ENCODE assay signal across 31 cellular contexts in the genomic region with DNA sequence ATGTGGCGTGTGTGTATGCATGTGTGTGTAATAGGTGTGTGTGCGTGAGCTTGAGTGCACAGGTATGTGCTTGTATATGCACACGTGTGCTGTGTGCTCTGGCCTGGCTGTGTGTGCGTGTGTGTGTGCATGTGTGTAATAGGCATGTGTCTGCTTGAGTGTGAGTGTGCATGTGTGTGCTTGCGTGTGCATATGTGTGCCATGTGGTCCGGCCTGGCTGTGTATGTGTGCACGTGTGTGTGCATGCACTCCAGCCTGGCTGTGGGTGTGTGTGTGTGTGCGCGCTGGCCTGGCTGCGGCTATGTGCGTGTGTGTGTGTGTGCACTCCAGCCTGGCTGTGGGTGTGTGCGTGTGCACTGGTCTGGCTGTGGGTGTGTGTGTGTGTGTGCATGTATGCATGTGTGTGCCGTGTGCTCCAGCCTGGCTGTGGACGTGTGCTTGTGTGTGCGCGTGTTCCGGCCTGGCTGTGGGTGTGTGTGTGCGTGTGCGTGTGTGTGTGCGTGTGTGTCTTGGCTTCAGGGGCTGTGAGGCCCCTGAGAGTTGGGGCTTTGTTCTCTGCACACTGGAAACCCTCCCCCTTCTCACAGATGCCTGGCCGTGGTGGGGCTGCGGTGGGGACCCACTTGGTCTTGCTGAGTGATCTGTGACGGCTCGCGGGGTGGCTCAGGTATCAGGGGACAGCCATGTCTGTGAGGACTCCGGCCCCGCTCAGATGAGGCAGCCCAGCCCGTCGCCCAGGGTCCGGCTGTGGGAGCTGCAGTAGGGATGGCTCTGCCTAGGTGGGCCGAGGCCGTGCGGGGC. TPM values are rescaled to one million over a fixed set of nuclear protein-coding genes. Genes with fewer than 3 reads are reported as not detected.
DNase-seq lines count a peak whose midpoint lies in the region; ATAC-seq and TF ChIP-seq lines count a peak whose summit lies in the region.
"Had no signal": no experiment of that assay in that cellular context is flagged by ENCODE, and none has a peak within 500 bp of the region (broad histone marks: within the 10 kb centered on the region; RNA-seq: fewer than 3 reads in every experiment).

No MANE protein-coding gene starts in this region.

- no peak overlapping the region for H4K8ac ChIP-seq in trophoblast cell (ENCODE audit: low read depth, low read length)

- H3K4me1 ChIP-seq in trophoblast cell (ENCODE audit: control insufficient read depth in 1 of 2, insufficient read depth in 2 of 2, low read length in 2 of 2): peaks cover 22 to 25% of the 10 kb centered on the region in 2 experiments

- H2AFZ ChIP-seq in trophoblast cell (ENCODE audit: insufficient read depth, low read length, poor library complexity): no peak overlapping the region

- peaks cover 9% of the 10 kb centered on the region for H3K9me3 Mint-ChIP-seq in T-helper 2 cell treated with Interferon-gamma antibody and Interleukin-4, amounts not matched to agents 5 μg/mL and 100 μg/mL, for 36 hours
- H3K9me3 Mint-ChIP-seq in WTC11 (peaks cover 10% of the 10 kb centered on the region), glutamatergic neuron (ENCODE audit: unreplicated experiment) (peaks cover 25% of the 10 kb centered on the region)
- H3K9me3 Mint-ChIP-seq: activated T-cell treated with anti-CD3 and anti-CD28 coated beads, Interleukin-2, amount 50 U/mL, for 4 hours; dendritic cell treated with granulocyte-macrophage colony-stimulating factor and Interleukin-4, amounts not matched to agents 40 ng/mL and 50 ng/mL, for 4 days had no signal

- H3K18ac ChIP-seq in trophoblast cell (ENCODE audit: low read length): no peak overlapping the region

- peak overlapping the region; percentile 9 for H4K91ac ChIP-seq in trophoblast cell (ENCODE audit: low read depth, low read length)

- no peak overlapping the region for H2BK5ac ChIP-seq in trophoblast cell (ENCODE audit: low read depth, low read length, poor library complexity)

- no peak overlapping the region for H3K4me3 Mint-ChIP-seq in T-helper 2 cell treated with Interferon-gamma antibody and Interleukin-4, amounts not matched to agents 5 μg/mL and 100 μg/mL, for 36 hours
- H3K4me3 Mint-ChIP-seq in WTC11 (no peak overlapping the region), glutamatergic neuron (ENCODE audit: unreplicated experiment) (peak overlapping the region; percentile 47)
- H3K4me3 Mint-ChIP-seq: activated CD4-positive, alpha-beta memory T cell treated with anti-CD3 and anti-CD28 coated beads for 36 hours; activated T-cell treated with anti-CD3 and anti-CD28 coated beads, Interleukin-2, amount 50 U/mL, for 4 hours; dendritic cell treated with granulocyte-macrophage colony-stimulating factor and Interleukin-4, amounts not matched to agents 40 ng/mL and 50 ng/mL, for 4 days; stimulated activated naive B cell treated with anti-CD40 and anti-IgM and Interleukin-4, amounts not matched to agents 10 μg/mL and 1 μg/mL and 100 μg/mL, for 72 hours had no signal

- WGBS in trophoblast cell (ENCODE audit: extremely low coverage, insufficient coverage, insufficient read length): 100% methylated on average over 1 of the region's 33 CpGs

- H3K23ac ChIP-seq in trophoblast cell (ENCODE audit: low read length): peak overlapping the region; percentile 10

- H3K4me2 ChIP-seq in trophoblast cell (ENCODE audit: low read length): no peak overlapping the region

- H3K9me3 ChIP-seq in trophoblast cell (ENCODE audit: insufficient read depth, low read depth, low read length): peaks cover 9% of the 10 kb centered on the region
- H3K9me3 ChIP-seq: ovary, SJCRH30, tibial nerve had no signal

- POLR2A ChIA-PET in WTC11 (lab: Charles Lee): interaction anchor here (0.6 kb wide), 1 partner anchor 48 kb away, joined by 3 read pairs; no protein-coding TSS in a partner anchor

- H3K36me3 ChIP-seq in trophoblast cell (ENCODE audit: control insufficient read depth in 1 of 2, insufficient read depth in 2 of 2, low read length in 2 of 2): peaks cover 17 to 29% of the 10 kb centered on the region in 2 experiments
- H3K36me3 ChIP-seq: ovary, SJCRH30 had no signal

- no peak overlapping the region for H4K12ac ChIP-seq in trophoblast cell (ENCODE audit: low read depth, low read length)

- no peak overlapping the region for H2BK120ac ChIP-seq in trophoblast cell (ENCODE audit: insufficient read depth, low read length, poor library complexity)

- no peak overlapping the region for H3K9ac ChIP-seq in trophoblast cell (ENCODE audit: low read length)

- H3K36me3 Mint-ChIP-seq in T-helper 2 cell treated with Interferon-gamma antibody and Interleukin-4, amounts not matched to agents 5 μg/mL and 100 μg/mL, for 36 hours (ENCODE audit: low read depth): peaks cover 11% of the 10 kb centered on the region
- H3K36me3 Mint-ChIP-seq in WTC11 (peaks cover 11% of the 10 kb centered on the region), glutamatergic neuron (ENCODE audit: unreplicated experiment) (peaks cover 11% of the 10 kb centered on the region)

- CTCF ChIA-PET in WTC11 (lab: Charles Lee): interaction anchor here (0.8 to 1.5 kb wide), 4 partner anchors 21 to 137 kb away, joined by 3 to 6 read pairs (median 3); no protein-coding TSS in a partner anchor

- peak; percentile 14 for ATAC-seq in WTC11
- no peak for ATAC-seq in GM21528 (IDR thresholded peaks at IDR 0.05; ENCODE audit: low FRiP score, unreplicated experiment)
- ATAC-seq: activated naive CD4-positive, alpha-beta T cell treated with anti-CD3 and anti-CD28 coated beads, Interleukin-2, amount 50 U/mL, for 72 hours; left lobe of liver; stimulated activated naive B cell treated with anti-CD40 and anti-IgM and Interleukin-4, amounts not matched to agents 10 μg/mL and 1 μg/mL and 100 μg/mL, for 72 hours had no signal

- no peak for TF ChIP-seq CTCF in WTC11 (IDR thresholded peaks at IDR 0.05)
- no peak for TF ChIP-seq CTCF in glutamatergic neuron (IDR thresholded peaks at IDR 0.05; ENCODE audit: partially characterized antibody, unreplicated experiment)

- no peaks in the 10 kb centered on the region for H3K27me3 Mint-ChIP-seq in T-helper 2 cell treated with Interferon-gamma antibody and Interleukin-4, amounts not matched to agents 5 μg/mL and 100 μg/mL, for 36 hours (ENCODE audit: low read depth)
- H3K27me3 Mint-ChIP-seq in WTC11 (ENCODE audit: low read depth) (no peaks in the 10 kb centered on the region), glutamatergic neuron (ENCODE audit: unreplicated experiment) (peaks cover 24% of the 10 kb centered on the region)
- H3K27me3 Mint-ChIP-seq: activated CD4-positive, alpha-beta memory T cell treated with anti-CD3 and anti-CD28 coated beads for 36 hours; stimulated activated naive B cell treated with anti-CD40 and anti-IgM and Interleukin-4, amounts not matched to agents 10 μg/mL and 1 μg/mL and 100 μg/mL, for 72 hours had no signal

- no peak overlapping the region for H3K4ac ChIP-seq in trophoblast cell (ENCODE audit: low read depth, low read length)

- H3K27ac ChIP-seq in trophoblast cell (ENCODE audit: low read depth, low read length): peak overlapping the region; percentile 3
- H3K27ac ChIP-seq: brain microvascular endothelial cell, ovary, SJCRH30, tibial nerve, VCaP had no signal

- H3K4me1 Mint-ChIP-seq in T-helper 2 cell treated with Interferon-gamma antibody and Interleukin-4, amounts not matched to agents 5 μg/mL and 100 μg/mL, for 36 hours (ENCODE audit: low read depth): peaks cover 8% of the 10 kb centered on the region
- H3K4me1 Mint-ChIP-seq in WTC11: peaks cover 5% of the 10 kb centered on the region
- H3K4me1 Mint-ChIP-seq in glutamatergic neuron (ENCODE audit: low read depth, unreplicated experiment): peaks cover 22% of the 10 kb centered on the region

- peak overlapping the region; percentile 27 for H3K27ac Mint-ChIP-seq in T-helper 2 cell treated with Interferon-gamma antibody and Interleukin-4, amounts not matched to agents 5 μg/mL and 100 μg/mL, for 36 hours
- peak overlapping the region; percentile 43 for H3K27ac Mint-ChIP-seq in WTC11
- H3K27ac Mint-ChIP-seq in glutamatergic neuron (ENCODE audit: unreplicated experiment): peak overlapping the region; percentile 81
- H3K27ac Mint-ChIP-seq: activated CD4-positive, alpha-beta memory T cell treated with anti-CD3 and anti-CD28 coated beads for 36 hours; activated naive CD4-positive, alpha-beta T cell treated with anti-CD3 and anti-CD28 coated beads, Interleukin-2, amount 50 U/mL, for 72 hours; dendritic cell treated with granulocyte-macrophage colony-stimulating factor and Interleukin-4, amounts not matched to agents 40 ng/mL and 50 ng/mL, for 4 days had no signal

- DNase-seq in T-helper 2 cell treated with Interferon-gamma antibody and Interleukin-4, amounts not matched to agents 5 μg/mL and 100 μg/mL, for 36 hours (ENCODE audit: low spot score): no peak
- DNase-seq in T-helper 2 cell: no peak
- DNase-seq in WTC11 (ENCODE audit: low spot score): no peak
- DNase-seq in glutamatergic neuron: peak; percentile 51
- no peak for DNase-seq in trophoblast cell
- DNase-seq in stimulated activated CD4-positive, alpha-beta T cell treated with anti-CD3 and anti-CD28 coated beads, Interleukin-15, amount 100 ng/mL, for 24 hours: no peak
- no peak for DNase-seq in NCI-H748 treated with DMSO at 0.1 percent for 48 hours (lab: John Stamatoyannopoulos, UW)
- DNase-seq: activated CD4-positive, alpha-beta memory T cell treated with anti-CD3 and anti-CD28 coated beads for 36 hours; activated T-cell treated with anti-CD3 and anti-CD28 coated beads, Interleukin-2, amount 50 U/mL, for 4 hours; erythroblast; foreskin melanocyte; NCI-H1417 treated with DMSO at 0.1 percent for 48 hours; NCI-H2171; NCI-H526 treated with DMSO at 0.1 percent for 48 hours; OCI-M1; SJCRH30; stimulated activated naive B cell treated with anti-CD40 and anti-IgM and Interleukin-4, amounts not matched to agents 10 μg/mL and 1 μg/mL and 100 μg/mL, for 72 hours had no signal

- peaks cover 10% of the 10 kb centered on the region for H3K79me1 ChIP-seq in trophoblast cell (ENCODE audit: low read length)

- H2BK12ac ChIP-seq in trophoblast cell (ENCODE audit: low read length): no peak overlapping the region

- no peak overlapping the region for H3K14ac ChIP-seq in trophoblast cell (ENCODE audit: low read length)

- H3K27me3 ChIP-seq in trophoblast cell (ENCODE audit: insufficient read depth, low read length): no peaks in the 10 kb centered on the region
- H3K27me3 ChIP-seq: brain microvascular endothelial cell, ovary, SJCRH30, tibial nerve had no signal

- peak overlapping the region; percentile 4 for H3K4me3 ChIP-seq in trophoblast cell (ENCODE audit: low read depth, low read length)
- H3K4me3 ChIP-seq: ovary, SJCRH30, tibial nerve had no signal

- H2AK5ac ChIP-seq in trophoblast cell (ENCODE audit: low read length): no peak overlapping the region

- peaks cover 4% of the 10 kb centered on the region for H3K79me2 ChIP-seq in trophoblast cell (ENCODE audit: control insufficient read depth, insufficient read depth, low read length, poor library complexity)

RNA-seq across cellular contexts. Expression of a gene that starts 8.2 kb away (rescaled TPM):
- 94.6 to 117 TPM (median 95.8 TPM) in 3 replicates for total RNA-seq in WTC11 (2021)
- 166 TPM for total RNA-seq in glutamatergic neuron (ENCODE audit: unreplicated experiment)
- 27.5 and 28.8 TPM in 2 replicates for polyA plus RNA-seq in trophoblast cell (2013)

RNA-seq across cellular contexts. Expression of a gene that starts 8.3 kb away (rescaled TPM):
- 245 to 250 TPM (median 248 TPM) in 3 replicates for total RNA-seq in WTC11 (2021)
- total RNA-seq in glutamatergic neuron (ENCODE audit: unreplicated experiment): 105 TPM
- 193 and 208 TPM in 2 replicates for polyA plus RNA-seq in trophoblast cell (2013)

RNA-seq across cellular contexts. Expression of a gene that starts 23.3 kb away (rescaled TPM):
- total RNA-seq in WTC11 (2021) (0.37 to 0.57 TPM (median 0.55 TPM) in 3 replicates), glutamatergic neuron (ENCODE audit: unreplicated experiment) (0.29 TPM)
- polyA plus RNA-seq in trophoblast cell (2013): 0.15 and 0.18 TPM in 2 replicates
- total RNA-seq: A172; activated CD4-positive, alpha-beta memory T cell treated with anti-CD3 and anti-CD28 coated beads for 36 hours; activated naive CD4-positive, alpha-beta T cell treated with anti-CD3 and anti-CD28 coated beads, Interleukin-2, amount 50 U/mL, for 72 hours; activated T-cell treated with anti-CD3 and anti-CD28 coated beads, Interleukin-2, amount 50 U/mL, for 4 hours; H7; M059J; mucosa of gallbladder; T-helper 1 cell treated with Interleukin-12 subunit alpha and Interleukin-12 subunit beta and Interleukin-4 antibody, amounts not matched to agents 30 ng/mL and 1 ng/mL, for 36 hours; tibial nerve had no signal
- polyA plus RNA-seq: BJ had no signal

RNA-seq across cellular contexts. Expression of a gene that starts 28.8 kb away (rescaled TPM):
- 2.0 to 2.9 TPM (median 2.8 TPM) in 3 replicates for total RNA-seq in WTC11 (2021)
- 0.25 TPM for total RNA-seq in glutamatergic neuron (ENCODE audit: unreplicated experiment)
- not detected in 2 replicates for polyA plus RNA-seq in trophoblast cell (2013)
- total RNA-seq: A172; activated T-cell treated with anti-CD3 and anti-CD28 coated beads, Interleukin-2, amount 50 U/mL, for 4 hours; left lobe of liver; M059J; ovary; SJCRH30 had no signal
- polyA plus RNA-seq: BJ, ovary had no signal

RNA-seq across cellular contexts. Expression of a gene that starts 54.8 kb away (rescaled TPM):
- total RNA-seq in WTC11 (2021) (not detected in 3 replicates), glutamatergic neuron (ENCODE audit: unreplicated experiment) (not detected)
- 0.03 TPM in 2 replicates for polyA plus RNA-seq in trophoblast cell (2013)
- total RNA-seq: activated CD4-positive, alpha-beta memory T cell treated with anti-CD3 and anti-CD28 coated beads for 36 hours; activated naive CD4-positive, alpha-beta T cell treated with anti-CD3 and anti-CD28 coated beads, Interleukin-2, amount 50 U/mL, for 72 hours; H7; M059J had no signal
- polyA plus RNA-seq: BJ had no signal

Comparison
In these comparisons a context has a peak if more than half of its experiments do, and no peak if none do; other contexts are left out.
1. H3K27ac Mint-ChIP-seq: peak in every context shown above with its lines; median percentile 81 in glutamatergic neuron; 43 in WTC11; 27 in T-helper 2 cell treated with Interferon-gamma antibody and Interleukin-4, amounts not matched to agents 5 μg/mL and 100 μg/mL, for 36 hours.